In the genomic region with DNA sequence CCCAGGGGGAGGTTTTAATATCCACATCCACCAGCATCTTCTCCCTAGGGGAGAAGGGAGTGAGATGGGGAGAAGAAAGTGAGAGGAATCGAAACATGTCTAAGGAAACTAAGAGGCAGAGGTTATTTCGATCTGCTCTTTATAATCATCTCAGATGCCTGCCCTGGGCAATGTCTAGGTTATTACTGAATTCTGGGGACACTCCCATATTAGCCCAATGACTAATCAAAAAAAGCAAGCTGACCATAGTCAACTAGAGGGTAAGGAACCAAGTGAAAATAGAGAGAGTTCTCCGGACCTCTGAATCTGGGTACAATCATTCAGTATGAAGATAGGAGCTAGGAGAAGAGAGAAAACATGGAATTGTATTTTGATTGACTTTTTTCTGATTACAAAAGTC, we compare ENCODE assay signal across 25 cellular contexts. TPM values are rescaled to one million over a fixed set of nuclear protein-coding genes. Genes with fewer than 3 reads are reported as not detected.
DNase-seq lines count a peak whose midpoint lies in the region; ATAC-seq, FAIRE-seq and TF ChIP-seq lines count a peak whose summit lies in the region.
"Had no signal": no experiment of that assay in that cellular context is flagged by ENCODE, and none has a peak within 500 bp of the region (broad histone marks: within the 10 kb centered on the region; RNA-seq: fewer than 3 reads in every experiment).

No MANE protein-coding gene starts in this region.

- no peaks in the 10 kb centered on the region for H3K27me3 Mint-ChIP-seq in CD4-positive, CD25-positive, alpha-beta regulatory T cell
- H3K27me3 Mint-ChIP-seq in naive thymus-derived CD4-positive, alpha-beta T cell = peaks cover 0 to 2% (median 0%) of the 10 kb centered on the region in 5 donors
- no peaks in the 10 kb centered on the region for H3K27me3 Mint-ChIP-seq in chondrocyte (ENCODE audit: low read depth)

- H4K20me1 ChIP-seq in PC-3 (ENCODE audit: low read length) = no peaks in the 10 kb centered on the region
- H4K20me1 ChIP-seq in K562 (replicated peaks; ENCODE audit: control insufficient read depth, insufficient read depth, low read length) = no peaks in the 10 kb centered on the region
- H4K20me1 ChIP-seq: BLaER1 had no signal

- H3K27ac Mint-ChIP-seq in CD4-positive, CD25-positive, alpha-beta regulatory T cell = peak overlapping the region; percentile 57 to 76 (median 72)
- peak overlapping the region in 6 of 9 donors; percentile 12 to 75 (median 60) for H3K27ac Mint-ChIP-seq in naive thymus-derived CD4-positive, alpha-beta T cell
- no peak overlapping the region for H3K27ac Mint-ChIP-seq in chondrocyte (ENCODE audit: unreplicated experiment)

- no peak overlapping the region for H3K4me3 ChIP-seq in CD4-positive, CD25-positive, alpha-beta regulatory T cell (ENCODE audit: low read depth, low read length)
- no peak overlapping the region for H3K4me3 ChIP-seq in PC-3 (ENCODE audit: low read length)
- H3K4me3 ChIP-seq in K562 = no peak overlapping the region
- H3K4me3 ChIP-seq in naive thymus-derived CD4-positive, alpha-beta T cell (ENCODE audit: low read length) = no peak overlapping the region
- no peak overlapping the region for H3K4me3 ChIP-seq in WERI-Rb-1 (ENCODE audit: low read depth, low read length)
- H3K4me3 ChIP-seq: BLaER1, HAP-1 had no signal

- TF ChIP-seq RAD21 in K562 (CRISPR knock-in tag; conservative IDR thresholded peaks at IDR 0.05 in 1 of 2, IDR thresholded peaks at IDR 0.05 in 1 of 2) = no peak

- H3K4me3 Mint-ChIP-seq in CD4-positive, CD25-positive, alpha-beta regulatory T cell = peak overlapping the region in 1 of 4 donors; percentile 70
- peak overlapping the region in 1 of 10 donors; percentile 3 for H3K4me3 Mint-ChIP-seq in naive thymus-derived CD4-positive, alpha-beta T cell
- H3K4me3 Mint-ChIP-seq in chondrocyte (ENCODE audit: unreplicated experiment) = no peak overlapping the region
- H3K4me3 Mint-ChIP-seq: CD8-positive, alpha-beta T cell had no signal

- peaks cover 46% of the 10 kb centered on the region for H3K4me1 ChIP-seq in CD4-positive, CD25-positive, alpha-beta regulatory T cell (ENCODE audit: control insufficient read depth, insufficient read depth, low read length, poor library complexity, severe bottlenecking)
- H3K4me1 ChIP-seq in PC-3 (ENCODE audit: insufficient read depth, low read length) = peaks cover 23% of the 10 kb centered on the region
- no peaks in the 10 kb centered on the region for H3K4me1 ChIP-seq in K562 (replicated peaks in 1 of 2; ENCODE audit: control insufficient read depth in 2 of 2, insufficient read depth in 2 of 2, low read length in 2 of 2)
- H3K4me1 ChIP-seq in naive thymus-derived CD4-positive, alpha-beta T cell (ENCODE audit: control insufficient read depth in 2 of 2, insufficient read depth in 2 of 2, low read length in 2 of 2) = peaks cover 41 to 67% of the 10 kb centered on the region in 2 donors
- H3K4me1 ChIP-seq: HAP-1 had no signal

- intact Hi-C loops in PC-3 (cut with micrococcal nuclease) (no loop called here), K562 (cut with micrococcal nuclease) (no loop called here)
- intact Hi-C loops in naive thymus-derived CD4-positive, alpha-beta T cell (cut with micrococcal nuclease) = no loop called here

- in situ Hi-C loops in K562 (cut with MboI) = no loop called here

- peak overlapping the region; percentile 48; the same call in 1 of the 2 replicates for H2AFZ ChIP-seq in PC-3 (ENCODE audit: low read length)
- H2AFZ ChIP-seq in K562 (ENCODE audit: low read depth, low read length) = no peak overlapping the region

- TF ChIP-seq EP300 in K562 (IDR thresholded peaks at IDR 0.05; ENCODE audit: low read length) = no peak

- no peak for ATAC-seq in CD4-positive, CD25-positive, alpha-beta regulatory T cell (ENCODE audit: low read depth in 2 of 2)
- ATAC-seq in PC-3 = peak; percentile 80
- ATAC-seq in K562 = no peak
- no peak for ATAC-seq in naive thymus-derived CD4-positive, alpha-beta T cell
- ATAC-seq in HG02840 (IDR thresholded peaks at IDR 0.05; ENCODE audit: low FRiP score, unreplicated experiment) = no peak
- ATAC-seq: CD8-positive, alpha-beta T cell had no signal

- H3K9ac ChIP-seq in PC-3 (ENCODE audit: low read length) (no peak overlapping the region), K562 (ENCODE audit: insufficient read depth in 1 of 2, low read depth in 2 of 2, low read length in 2 of 2) (no peak overlapping the region)
- H3K9ac ChIP-seq: BLaER1, KMS-11 had no signal

- CTCF ChIA-PET in PC-3 (lab: Charles Lee) (interaction anchor here (0.5 kb wide), 1 partner anchor 73 kb away, joined by 4 read pairs; no protein-coding TSS in a partner anchor), K562 (lab: Yijun Ruan, JAX; ENCODE audit: low intra/inter-chr PET ratio) (no interaction called here)
- CTCF ChIA-PET in naive thymus-derived CD4-positive, alpha-beta T cell (lab: Charles Lee) = interaction anchor here (0.7 to 1.4 kb wide), 2 partner anchors 17 to 204 kb away, joined by 3 to 6 read pairs; no protein-coding TSS in a partner anchor

- peaks cover 1% of the 10 kb centered on the region for H3F3A ChIP-seq in PC-3 (ENCODE audit: low read length, unreplicated experiment)

- H3K9me2 ChIP-seq in PC-3 (replicated peaks; ENCODE audit: low read length) = no peaks in the 10 kb centered on the region

- H3K36me3 Mint-ChIP-seq in CD4-positive, CD25-positive, alpha-beta regulatory T cell = peaks cover 3% of the 10 kb centered on the region
- H3K36me3 Mint-ChIP-seq in naive thymus-derived CD4-positive, alpha-beta T cell = peaks cover 0 to 10% (median 0%) of the 10 kb centered on the region in 5 donors
- no peaks in the 10 kb centered on the region for H3K36me3 Mint-ChIP-seq in chondrocyte (ENCODE audit: low read depth)
- H3K36me3 Mint-ChIP-seq: CD8-positive, alpha-beta T cell had no signal

- no peaks in the 10 kb centered on the region for H3K9me3 ChIP-seq in CD4-positive, CD25-positive, alpha-beta regulatory T cell (ENCODE audit: control insufficient read depth in 2 of 2, low read length in 2 of 2)
- no peaks in the 10 kb centered on the region for H3K9me3 ChIP-seq in PC-3 (ENCODE audit: low read length)
- no peaks in the 10 kb centered on the region for H3K9me3 ChIP-seq in K562 (replicated peaks; ENCODE audit: control insufficient read depth, insufficient read depth, low read depth, low read length)
- H3K9me3 ChIP-seq in naive thymus-derived CD4-positive, alpha-beta T cell (ENCODE audit: control insufficient read depth in 2 of 3, low read length in 3 of 3) = no peaks in the 10 kb centered on the region
- H3K9me3 ChIP-seq in WERI-Rb-1 (ENCODE audit: severe bottlenecking) = no peaks in the 10 kb centered on the region
- H3K9me3 ChIP-seq: BLaER1, HAP-1 had no signal

- H3K9me3 Mint-ChIP-seq in CD4-positive, CD25-positive, alpha-beta regulatory T cell = no peaks in the 10 kb centered on the region
- no peaks in the 10 kb centered on the region for H3K9me3 Mint-ChIP-seq in naive thymus-derived CD4-positive, alpha-beta T cell
- H3K9me3 Mint-ChIP-seq in chondrocyte (ENCODE audit: low read depth) = no peaks in the 10 kb centered on the region
- H3K9me3 Mint-ChIP-seq: CD8-positive, alpha-beta T cell had no signal

- no peak for FAIRE-seq in K562 (lab: Jason Lieb, UNC)
- FAIRE-seq: GM12891 had no signal

- peak overlapping the region; percentile 32 for H3K4me2 ChIP-seq in PC-3 (ENCODE audit: low read length)
- H3K4me2 ChIP-seq in K562 (ENCODE audit: insufficient read depth, low read length) = no peak overlapping the region
- H3K4me2 ChIP-seq: BLaER1, KMS-11 had no signal

- POLR2A ChIA-PET in PC-3 (lab: Charles Lee; ENCODE audit: unreplicated experiment) (no interaction called here), K562 (lab: Yijun Ruan, JAX) (no interaction called here)
- POLR2A ChIA-PET in naive thymus-derived CD4-positive, alpha-beta T cell (lab: Charles Lee) = interaction anchor here (0.8 to 20.6 kb wide), 6 partner anchors 8 to 57 kb away, joined by 3 to 636 read pairs (median 4); a partner anchor contains a TSS

- TF ChIP-seq CTCF in PC-3 (conservative IDR thresholded peaks at IDR 0.05; ENCODE audit: low read depth, low read length) (no peak), K562 (IDR thresholded peaks at IDR 0.05 in 2 of 3, conservative IDR thresholded peaks at IDR 0.05 in 1 of 3; ENCODE audit: insufficient read depth in 2 of 3, low read depth in 1 of 3, low read length in 3 of 3) (no peak), chondrocyte (IDR thresholded peaks at IDR 0.05) (no peak), WERI-Rb-1 (IDR thresholded peaks at IDR 0.05; ENCODE audit: low read depth, low read length) (no peak)

- no peaks in the 10 kb centered on the region for H3K27me3 ChIP-seq in CD4-positive, CD25-positive, alpha-beta regulatory T cell (ENCODE audit: control insufficient read depth, insufficient read depth, low read length)
- no peaks in the 10 kb centered on the region for H3K27me3 ChIP-seq in PC-3 (ENCODE audit: low read length)
- H3K27me3 ChIP-seq in K562 (ENCODE audit: control insufficient read depth in 2 of 2, insufficient read depth in 2 of 2, low read length in 2 of 2) = peaks cover 23 to 37% of the 10 kb centered on the region in 2 experiments
- H3K27me3 ChIP-seq in naive thymus-derived CD4-positive, alpha-beta T cell (ENCODE audit: control insufficient read depth in 2 of 2, insufficient read depth in 2 of 2, low read length in 2 of 2) = no peaks in the 10 kb centered on the region
- no peaks in the 10 kb centered on the region for H3K27me3 ChIP-seq in WERI-Rb-1 (ENCODE audit: insufficient read depth, low read depth, severe bottlenecking)
- H3K27me3 ChIP-seq: BLaER1 had no signal

- H3K4me1 Mint-ChIP-seq in CD4-positive, CD25-positive, alpha-beta regulatory T cell = peaks cover 12 to 42% (median 35%) of the 10 kb centered on the region in 4 donors
- H3K4me1 Mint-ChIP-seq in naive thymus-derived CD4-positive, alpha-beta T cell = peaks cover 25 to 58% (median 49%) of the 10 kb centered on the region in 7 donors
- peaks cover 25% of the 10 kb centered on the region for H3K4me1 Mint-ChIP-seq in chondrocyte (ENCODE audit: low read depth)

- 10% methylated on average over 3 of the region's 3 CpGs for WGBS in K562 (ENCODE audit: insufficient coverage, low coverage, missing lambda C conversion rate)

- H3K9me1 ChIP-seq in K562 (ENCODE audit: control insufficient read depth, insufficient read depth, low read length) = no peaks in the 10 kb centered on the region

- DNase-seq in CD4-positive, CD25-positive, alpha-beta regulatory T cell = no peak
- DNase-seq in PC-3 (peak; percentile 43), K562 (ENCODE audit: extremely low read depth in 1 of 4, low spot score in 3 of 4) (no peak), chondrocyte (ENCODE audit: low spot score) (no peak), WERI-Rb-1 (no peak), NCI-H1417 treated with DMSO at 0.1 percent for 48 hours (lab: John Stamatoyannopoulos, UW) (no peak)
- no peak for DNase-seq in naive thymus-derived CD4-positive, alpha-beta T cell
- DNase-seq: CD8-positive, alpha-beta T cell; DMS79 treated with DMSO at 0.1 percent for 48 hours; GF-D8; GOT3; IMR-90; MM.1S; NCI-H1417; NCI-H1694 treated with DMSO at 0.1 percent for 48 hours; NCI-H2081 treated with DMSO at 0.1 percent for 48 hours; NCI-H2171 treated with DMSO at 0.1 percent for 48 hours; NCI-H524 treated with DMSO at 0.1 percent for 48 hours; NCI-H774; SHP77 treated with DMSO at 0.1 percent for 48 hours had no signal

- H3K27ac ChIP-seq in CD4-positive, CD25-positive, alpha-beta regulatory T cell (ENCODE audit: insufficient read depth, low read length, poor library complexity, severe bottlenecking) = no peak overlapping the region
- H3K27ac ChIP-seq in PC-3 (ENCODE audit: low read length) (no peak overlapping the region), K562 (ENCODE audit: extremely low read depth, low read depth, low read length) (no peak overlapping the region), WERI-Rb-1 (no peak overlapping the region)
- H3K27ac ChIP-seq in naive thymus-derived CD4-positive, alpha-beta T cell (ENCODE audit: low read depth, low read length) = no peak overlapping the region
- H3K27ac ChIP-seq: BLaER1, KMS-11 had no signal

- no peaks in the 10 kb centered on the region for H3K36me3 ChIP-seq in CD4-positive, CD25-positive, alpha-beta regulatory T cell (ENCODE audit: control insufficient read depth, insufficient read depth, low read length)
- no peaks in the 10 kb centered on the region for H3K36me3 ChIP-seq in PC-3 (ENCODE audit: low read depth, low read length)
- H3K36me3 ChIP-seq in K562 (ENCODE audit: control insufficient read depth, insufficient read depth, low read length) = no peaks in the 10 kb centered on the region
- H3K36me3 ChIP-seq in naive thymus-derived CD4-positive, alpha-beta T cell (ENCODE audit: control insufficient read depth in 2 of 3, insufficient read depth in 3 of 3, low read length in 3 of 3) = no peaks in the 10 kb centered on the region
- no peaks in the 10 kb centered on the region for H3K36me3 ChIP-seq in WERI-Rb-1
- H3K36me3 ChIP-seq: BLaER1, HAP-1 had no signal

- H3K79me2 ChIP-seq in PC-3 (ENCODE audit: low read length) (no peaks in the 10 kb centered on the region), K562 (ENCODE audit: control insufficient read depth, insufficient read depth, low read length) (no peaks in the 10 kb centered on the region)

- no peak for TF ChIP-seq POLR2A in K562 (conservative IDR thresholded peaks at IDR 0.05)

- BruUV-seq in PC-3 (replicated peaks; lab: Mats Ljungman, UMichigan) (no TSS peak), K562 (replicated peaks; lab: Mats Ljungman, UMichigan) (no TSS peak)

RNA-seq across cellular contexts. Expression of a gene that starts 56.7 kb away (rescaled TPM):
- 293 TPM for total RNA-seq in CD4-positive, CD25-positive, alpha-beta regulatory T cell
- 10 to 100 TPM; 83.7 to 92.7 (median 89.7) TPM for polyA plus RNA-seq in CD4-positive, CD25-positive, alpha-beta regulatory T cell
- 38.1 and 38.3 TPM in 2 replicates for total RNA-seq in PC-3 (2014; rRNA removed)
- total RNA-seq in K562 (2011; cell fraction: chromatin; rRNA removed; ENCODE audit: low replicate concordance) = 36.7 and 94.3 TPM in 2 replicates
- total RNA-seq in K562 (2011; cell fraction: nucleolus; rRNA removed) = 17.5 and 23.4 TPM in 2 replicates
- 36.4 and 54.7 TPM in 2 replicates for total RNA-seq in K562 (2011; cell fraction: nucleoplasm; rRNA removed)
- 27.9 and 28.0 TPM in 2 replicates for total RNA-seq in K562 (2014; rRNA removed)
- 37.7 and 41.6 TPM in 2 replicates for total RNA-seq in K562 (2014; rRNA removed; fragmentation: Illumina TruSeq; extraction: Trizol)
- total RNA-seq in K562 (2015; rRNA removed; fragmentation: Illumina TruSeq; extraction: Trizol) = 35.1 and 36.5 TPM in 2 replicates
- 40.7 and 44.5 TPM in 2 replicates for total RNA-seq in K562 (2021)
- polyA plus RNA-seq in K562 (2011; rRNA removed) = 37.5 and 48.3 TPM in 2 replicates
- 13.4 and 22.4 TPM in 2 replicates for polyA plus RNA-seq in K562 (2011; cell fraction: cytosol; rRNA removed)
- 44.3 and 44.7 TPM in 2 replicates for polyA plus RNA-seq in K562 (2011; cell fraction: nucleus; rRNA removed)
- polyA plus RNA-seq in K562 (2012) = 14.8 and 21.1 TPM in 2 replicates
- polyA plus RNA-seq in K562 (2014; fragmentation: Illumina TruSeq; extraction: Trizol) = 29.6 and 36.6 TPM in 2 replicates
- polyA plus RNA-seq in K562 (2014; fragmentation: Nextera tagmentation; extraction: Ambion mirVana) = 10 to 100 TPM; 14.7 to 15.6 TPM
- polyA plus RNA-seq in K562 (2014; rRNA removed) = 20.7 and 22.0 TPM in 2 replicates
- polyA minus RNA-seq in K562 (2011; rRNA and poly(A)+ RNA removed) = 74.0 and 88.5 TPM in 2 replicates
- polyA minus RNA-seq in K562 (2011; cell fraction: cytosol; rRNA and poly(A)+ RNA removed) = 21.9 and 24.6 TPM in 2 replicates
- polyA minus RNA-seq in K562 (2011; cell fraction: nucleus; rRNA and poly(A)+ RNA removed) = 26.9 and 36.1 TPM in 2 replicates
- 100 to 1,000 TPM in 4 of 5 experiments, 10 to 100 TPM in 1; 91.1 to 167 (median 143) TPM for total RNA-seq in naive thymus-derived CD4-positive, alpha-beta T cell
- polyA plus RNA-seq in naive thymus-derived CD4-positive, alpha-beta T cell = 10 to 100 TPM; 64.9 to 69.3 TPM
- 49.5 to 50.0 TPM (median 49.9 TPM) in 3 replicates for total RNA-seq in chondrocyte
